1 cellular context compared by ENCODE assay signal in genomic region chr19:10251792-10252694, GRCh38.
TF ChIP-seq lines count a peak whose summit lies in the region.

Gene MRPL4 (plus strand): TSS chr19:10252214. CDS start chr19:10252254, 40 bp downstream.

TF ChIP-seq in K562, 482 proteins besides CTCF, POLR2A, EP300 and RAD21 (continued from another document and continues in another):
- peak; percentile 98 for TF ChIP-seq MAX (CRISPR knock-in tag; IDR thresholded peaks at IDR 0.05)
- no peak for TF ChIP-seq NCOA2 (IDR thresholded peaks at IDR 0.05; ENCODE audit: partially characterized antibody in 2 of 2)
- TF ChIP-seq TARDBP (IDR thresholded peaks at IDR 0.05), result 0 out of 2 replicates have a peak, but pooled peaks have one; percentile 20
- no peak for TF ChIP-seq HES1 (IDR thresholded peaks at IDR 0.05; ENCODE audit: low read depth)
- 0 out of 2 replicates have a peak, but pooled peaks have one; percentile 50 for TF ChIP-seq NR4A1 (CRISPR knock-in tag; IDR thresholded peaks at IDR 0.05)
- peak; percentile 65 for TF ChIP-seq NR4A1 (tag; IDR thresholded peaks at IDR 0.05)
- no peak for TF ChIP-seq SMARCA4 (IDR thresholded peaks at IDR 0.05)
- peak; percentile 68 for TF ChIP-seq ZBTB7A (IDR thresholded peaks at IDR 0.05; ENCODE audit: borderline replicate concordance, control insufficient read depth, low read depth, low read length)
- TF ChIP-seq ZNF165 (CRISPR knock-in tag; IDR thresholded peaks at IDR 0.05; ENCODE audit: borderline replicate concordance), result no peak
- TF ChIP-seq MECOM (CRISPR knock-in tag; IDR thresholded peaks at IDR 0.05), result no peak
- TF ChIP-seq HNRNPL (IDR thresholded peaks at IDR 0.05; ENCODE audit: low read depth, low read length), result 0 out of 2 replicates have a peak, but pooled peaks have one; percentile 23
- TF ChIP-seq MBD1 (CRISPR knock-in tag; IDR thresholded peaks at IDR 0.05), result no peak
- TF ChIP-seq COPS2 (conservative IDR thresholded peaks at IDR 0.05), result no peak
- no peak for TF ChIP-seq PTRF (tag; IDR thresholded peaks at IDR 0.05)
- TF ChIP-seq PHF21A (IDR thresholded peaks at IDR 0.05; ENCODE audit: borderline replicate concordance, low read depth), result 0 out of 2 replicates have a peak, but pooled peaks have one; percentile 46
- peak; percentile 98 for TF ChIP-seq POLR2G (IDR thresholded peaks at IDR 0.05; ENCODE audit: low read depth, low read length)
- TF ChIP-seq CC2D1A (IDR thresholded peaks at IDR 0.05), result no peak
- TF ChIP-seq, protein P1, sequence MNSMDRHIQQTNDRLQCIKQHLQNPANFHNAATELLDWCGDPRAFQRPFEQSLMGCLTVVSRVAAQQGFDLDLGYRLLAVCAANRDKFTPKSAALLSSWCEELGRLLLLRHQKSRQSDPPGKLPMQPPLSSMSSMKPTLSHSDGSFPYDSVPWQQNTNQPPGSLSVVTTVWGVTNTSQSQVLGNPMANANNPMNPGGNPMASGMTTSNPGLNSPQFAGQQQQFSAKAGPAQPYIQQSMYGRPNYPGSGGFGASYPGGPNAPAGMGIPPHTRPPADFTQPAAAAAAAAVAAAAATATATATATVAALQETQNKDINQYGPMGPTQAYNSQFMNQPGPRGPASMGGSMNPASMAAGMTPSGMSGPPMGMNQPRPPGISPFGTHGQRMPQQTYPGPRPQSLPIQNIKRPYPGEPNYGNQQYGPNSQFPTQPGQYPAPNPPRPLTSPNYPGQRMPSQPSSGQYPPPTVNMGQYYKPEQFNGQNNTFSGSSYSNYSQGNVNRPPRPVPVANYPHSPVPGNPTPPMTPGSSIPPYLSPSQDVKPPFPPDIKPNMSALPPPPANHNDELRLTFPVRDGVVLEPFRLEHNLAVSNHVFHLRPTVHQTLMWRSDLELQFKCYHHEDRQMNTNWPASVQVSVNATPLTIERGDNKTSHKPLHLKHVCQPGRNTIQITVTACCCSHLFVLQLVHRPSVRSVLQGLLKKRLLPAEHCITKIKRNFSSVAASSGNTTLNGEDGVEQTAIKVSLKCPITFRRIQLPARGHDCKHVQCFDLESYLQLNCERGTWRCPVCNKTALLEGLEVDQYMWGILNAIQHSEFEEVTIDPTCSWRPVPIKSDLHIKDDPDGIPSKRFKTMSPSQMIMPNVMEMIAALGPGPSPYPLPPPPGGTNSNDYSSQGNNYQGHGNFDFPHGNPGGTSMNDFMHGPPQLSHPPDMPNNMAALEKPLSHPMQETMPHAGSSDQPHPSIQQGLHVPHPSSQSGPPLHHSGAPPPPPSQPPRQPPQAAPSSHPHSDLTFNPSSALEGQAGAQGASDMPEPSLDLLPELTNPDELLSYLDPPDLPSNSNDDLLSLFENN (IDR thresholded peaks at IDR 0.05; ENCODE audit: low read depth in 2 of 2, low read length in 2 of 2), result 0 out of 4 replicates have a peak, but pooled peaks of 1 of the 2 experiments have one; percentile 66
- TF ChIP-seq SP2 (IDR thresholded peaks at IDR 0.05; ENCODE audit: extremely low read depth, low read depth, low read length, poor library complexity, severe bottlenecking), result peak; percentile 65
- TF ChIP-seq ZFP1 (CRISPR knock-in tag; IDR thresholded peaks at IDR 0.05), result 0 out of 2 replicates have a peak, but pooled peaks have one; percentile 10
- TF ChIP-seq VEZF1 (CRISPR knock-in tag; IDR thresholded peaks at IDR 0.05), result 0 out of 2 replicates have a peak, but pooled peaks have one; percentile 29
- TF ChIP-seq ZC3H8 (IDR thresholded peaks at IDR 0.05), result no peak
- TF ChIP-seq NRF1 (conservative IDR thresholded peaks at IDR 0.05 in 1 of 2, IDR thresholded peaks at IDR 0.05 in 1 of 2), result peak; percentile 85 to 87
- no peak for TF ChIP-seq SMAD3 (CRISPR knock-in tag; conservative IDR thresholded peaks at IDR 0.05)
- no peak for TF ChIP-seq ADNP (tag; IDR thresholded peaks at IDR 0.05)
- TF ChIP-seq, protein P2, sequence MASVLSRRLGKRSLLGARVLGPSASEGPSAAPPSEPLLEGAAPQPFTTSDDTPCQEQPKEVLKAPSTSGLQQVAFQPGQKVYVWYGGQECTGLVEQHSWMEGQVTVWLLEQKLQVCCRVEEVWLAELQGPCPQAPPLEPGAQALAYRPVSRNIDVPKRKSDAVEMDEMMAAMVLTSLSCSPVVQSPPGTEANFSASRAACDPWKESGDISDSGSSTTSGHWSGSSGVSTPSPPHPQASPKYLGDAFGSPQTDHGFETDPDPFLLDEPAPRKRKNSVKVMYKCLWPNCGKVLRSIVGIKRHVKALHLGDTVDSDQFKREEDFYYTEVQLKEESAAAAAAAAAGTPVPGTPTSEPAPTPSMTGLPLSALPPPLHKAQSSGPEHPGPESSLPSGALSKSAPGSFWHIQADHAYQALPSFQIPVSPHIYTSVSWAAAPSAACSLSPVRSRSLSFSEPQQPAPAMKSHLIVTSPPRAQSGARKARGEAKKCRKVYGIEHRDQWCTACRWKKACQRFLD (CRISPR knock-in tag; IDR thresholded peaks at IDR 0.05), result peak; percentile 91
- peak; percentile 94 for TF ChIP-seq FIP1L1 (IDR thresholded peaks at IDR 0.05; ENCODE audit: low read depth, low read length, poor library complexity, severe bottlenecking)
- TF ChIP-seq SREBF1 (IDR thresholded peaks at IDR 0.05; ENCODE audit: borderline replicate concordance, low read depth, low read length), result no peak
- peak in 1 of 2 experiments; percentile 99; a peak in 3 of 4 replicates for TF ChIP-seq HDAC1 (IDR thresholded peaks at IDR 0.05)
- no peak for TF ChIP-seq RBM22 (IDR thresholded peaks at IDR 0.05; ENCODE audit: low read depth, low read length, poor library complexity, severe bottlenecking)
- TF ChIP-seq ZNF384 (IDR thresholded peaks at IDR 0.05; ENCODE audit: low read depth, low read length), result no peak
- TF ChIP-seq RCOR1 (IDR thresholded peaks at IDR 0.05; ENCODE audit: borderline replicate concordance in 1 of 2, low read depth in 2 of 2, low read length in 2 of 2), result peak; percentile 16 to 41; a peak in 1 of 4 replicates
- no peak for TF ChIP-seq ZNF707 (CRISPR knock-in tag; conservative IDR thresholded peaks at IDR 0.05)
- TF ChIP-seq ZNF445 (CRISPR knock-in tag; IDR thresholded peaks at IDR 0.05; ENCODE audit: low read depth), result no peak
- no peak for TF ChIP-seq DNMT1 (IDR thresholded peaks at IDR 0.05)
- no peak for TF ChIP-seq NELFE (IDR thresholded peaks at IDR 0.05; ENCODE audit: insufficient read depth, insufficient read length)
- no peak for TF ChIP-seq STAG1 (CRISPR knock-in tag; IDR thresholded peaks at IDR 0.05; ENCODE audit: borderline replicate concordance)
- TF ChIP-seq MTF1 (CRISPR knock-in tag; IDR thresholded peaks at IDR 0.05; ENCODE audit: borderline replicate concordance), result no peak
- no peak for TF ChIP-seq TCF7L2 (IDR thresholded peaks at IDR 0.05; ENCODE audit: low read depth, low read length)
- TF ChIP-seq POLR2B (IDR thresholded peaks at IDR 0.05; ENCODE audit: low read depth, partially characterized antibody), result peak; percentile 58
- TF ChIP-seq ZNF764 (CRISPR knock-in tag; IDR thresholded peaks at IDR 0.05; ENCODE audit: low read depth), result no peak
- peak; percentile 72 for TF ChIP-seq KDM5B (IDR thresholded peaks at IDR 0.05; ENCODE audit: insufficient replicate concordance, low read depth, low read length)
- TF ChIP-seq GATAD2B (IDR thresholded peaks at IDR 0.05; ENCODE audit: borderline replicate concordance), result no peak
- peak; percentile 87 for TF ChIP-seq JUNB (CRISPR knock-in tag; conservative IDR thresholded peaks at IDR 0.05)
- no peak for TF ChIP-seq ZNF512 (tag; IDR thresholded peaks at IDR 0.05)
- TF ChIP-seq YY1 (IDR thresholded peaks at IDR 0.05; ENCODE audit: borderline replicate concordance in 1 of 3, control insufficient read depth in 1 of 3, extremely low read depth in 1 of 3, insufficient read depth in 3 of 3, insufficient read length in 1 of 3, insufficient replicate concordance in 2 of 3, low read depth in 1 of 3, low read length in 2 of 3), result peak in 2 of 3 experiments; percentile 70 to 75
- no peak for TF ChIP-seq PTTG1 (tag; IDR thresholded peaks at IDR 0.05; ENCODE audit: low read depth)
- TF ChIP-seq MYBL2 (IDR thresholded peaks at IDR 0.05; ENCODE audit: low read depth), result no peak
- no peak for TF ChIP-seq MYBL2 (CRISPR knock-in tag; IDR thresholded peaks at IDR 0.05; ENCODE audit: borderline replicate concordance)
- TF ChIP-seq ZNF79 (CRISPR knock-in tag; IDR thresholded peaks at IDR 0.05; ENCODE audit: low read depth), result no peak
- no peak for TF ChIP-seq PPARD (CRISPR knock-in tag; IDR thresholded peaks at IDR 0.05)
- no peak for TF ChIP-seq FOXM1 (IDR thresholded peaks at IDR 0.05; ENCODE audit: low read depth)
- TF ChIP-seq FOXM1 (CRISPR knock-in tag; IDR thresholded peaks at IDR 0.05; ENCODE audit: low read depth), result peak; percentile 97
- TF ChIP-seq SNIP1 (IDR thresholded peaks at IDR 0.05; ENCODE audit: low read depth), result no peak
- TF ChIP-seq GABPB1 (CRISPR knock-in tag; IDR thresholded peaks at IDR 0.05), result peak; percentile 87
- 0 out of 2 replicates have a peak, but pooled peaks have one; percentile 40 for TF ChIP-seq RFX5 (IDR thresholded peaks at IDR 0.05; ENCODE audit: low read depth, low read length)
- TF ChIP-seq, protein P3, sequence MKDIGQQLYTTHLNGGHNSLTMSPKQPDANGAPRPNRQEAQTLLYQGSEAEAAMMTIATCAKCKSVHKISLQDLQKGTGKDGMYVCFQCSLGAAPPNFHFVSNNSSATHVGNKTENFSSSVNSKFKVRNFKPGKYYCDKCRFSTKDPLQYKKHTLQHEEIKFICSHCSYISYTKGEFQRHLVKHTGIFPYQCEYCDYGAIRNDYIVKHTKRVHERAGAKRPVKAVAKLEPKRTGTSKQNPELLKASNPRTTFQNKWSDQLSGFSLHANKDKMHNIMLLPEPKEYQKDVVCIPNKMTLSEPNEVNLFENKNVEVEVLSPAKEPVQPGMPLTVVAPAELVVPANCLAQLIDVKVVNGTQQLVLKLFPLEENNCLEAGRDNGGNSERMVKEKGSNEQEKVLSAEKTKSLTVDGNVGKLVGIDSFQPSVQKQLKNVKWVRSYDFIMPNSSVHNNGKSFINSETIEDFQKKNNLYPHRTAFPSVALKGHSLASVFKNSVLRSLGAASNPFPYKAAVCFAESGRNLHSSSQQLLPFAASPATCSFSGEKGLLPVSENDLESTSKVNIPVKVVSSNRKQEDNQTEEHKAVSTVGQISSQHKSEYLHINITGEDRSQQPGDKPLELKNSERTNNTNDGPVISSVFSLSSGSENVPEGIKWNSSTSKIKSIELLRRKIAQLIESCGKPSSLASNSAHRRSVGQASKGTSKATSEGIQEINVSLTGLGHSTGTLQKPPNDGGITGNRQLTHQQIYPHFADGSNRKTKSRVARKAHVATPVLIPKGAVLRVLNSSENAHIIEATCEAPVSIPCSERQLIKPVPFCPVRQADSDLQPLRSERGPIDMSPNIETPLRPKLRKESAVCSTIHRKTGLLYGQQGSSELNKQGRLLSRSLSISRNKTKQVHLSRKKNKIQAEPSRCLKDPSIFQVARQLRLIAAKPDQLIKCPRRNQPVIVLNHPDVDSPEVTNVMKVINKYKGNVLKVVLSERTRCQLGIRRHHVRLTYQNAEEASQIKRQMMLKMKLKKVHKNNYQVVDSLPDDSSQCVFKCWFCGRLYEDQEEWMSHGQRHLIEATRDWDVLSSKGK (CRISPR knock-in tag; IDR thresholded peaks at IDR 0.05), result no peak
- TF ChIP-seq ARHGAP35 (IDR thresholded peaks at IDR 0.05; ENCODE audit: partially characterized antibody), result no peak
- TF ChIP-seq ZNF561 (CRISPR knock-in tag; conservative IDR thresholded peaks at IDR 0.05), result no peak
